9 cellular contexts compared by ENCODE assay signal in genomic region chr16:66552288-66553143, GRCh38. TPM values are rescaled to one million over a fixed set of nuclear protein-coding genes. Genes with fewer than 3 reads are reported as not detected.
DNase-seq lines count a peak whose midpoint lies in the region; ATAC-seq, FAIRE-seq and TF ChIP-seq lines count a peak whose summit lies in the region.
"Had no signal": no experiment of that assay in that cellular context is flagged by ENCODE, and none has a peak within 500 bp of the region (broad histone marks: within the 10 kb centered on the region; RNA-seq: fewer than 3 reads in every experiment).

A gene with protein sequence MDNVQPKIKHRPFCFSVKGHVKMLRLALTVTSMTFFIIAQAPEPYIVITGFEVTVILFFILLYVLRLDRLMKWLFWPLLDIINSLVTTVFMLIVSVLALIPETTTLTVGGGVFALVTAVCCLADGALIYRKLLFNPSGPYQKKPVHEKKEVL (plus strand): TSS chr16:66552576. CDS start chr16:66552716, 140 bp downstream.

- H3K27me3 ChIP-seq in BLaER1 (no peaks in the 10 kb centered on the region), HepG2 (ENCODE audit: control insufficient read depth in 1 of 2, insufficient read depth in 2 of 2, low read length in 2 of 2) (no peaks in the 10 kb centered on the region)

- ATAC-seq in GM19372 (IDR thresholded peaks at IDR 0.05; ENCODE audit: low read depth, unreplicated experiment), result peak; percentile 69
- peak; percentile 71 for ATAC-seq in HG03521 (IDR thresholded peaks at IDR 0.05; ENCODE audit: unreplicated experiment)
- peak; percentile 80 for ATAC-seq in HepG2

- H3K9ac ChIP-seq in BLaER1 (peak within 1 kb of the TSS; percentile 78), HepG2 (ENCODE audit: insufficient read depth, low read depth, low read length) (peak within 1 kb of the TSS; percentile 85)

- H3K27ac Mint-ChIP-seq in dendritic cell treated with granulocyte-macrophage colony-stimulating factor and Interleukin-4, amounts not matched to agents 40 ng/mL and 50 ng/mL, for 4 days, result peak within 1 kb of the TSS; percentile 81

- peaks cover 15% of the 10 kb centered on the region for H3K36me3 ChIP-seq in BLaER1
- peaks cover 0 to 6% of the 10 kb centered on the region in 2 experiments; a peak in 2 of 5 replicates for H3K36me3 ChIP-seq in HepG2 (replicated peaks in 1 of 2; ENCODE audit: control insufficient read depth in 1 of 2, insufficient read depth in 2 of 2, low read length in 2 of 2)

- no peak; the same call in 1 of the 2 replicates for TF ChIP-seq CTCF in HepG2 (CRISPR knock-in tag; IDR thresholded peaks at IDR 0.05)

- peak; percentile 67 for FAIRE-seq in HepG2 (lab: Jason Lieb, UNC)
- FAIRE-seq: colon had no signal

- H3K4me3 ChIP-seq in BLaER1, result peak within 1 kb of the TSS; percentile 77
- H3K4me3 ChIP-seq in HepG2 (replicated peaks in 1 of 3; ENCODE audit: insufficient read depth in 1 of 3, low read depth in 2 of 3, low read length in 3 of 3), result peak within 1 kb of the TSS; percentile 70 to 79 (median 73)

- peaks cover 91% of the 10 kb centered on the region for H3K4me1 ChIP-seq in BLaER1
- peaks cover 83% of the 10 kb centered on the region for H3K4me1 ChIP-seq in HepG2 (ENCODE audit: insufficient read depth, low read length)

- BruUV-seq in HepG2 (replicated peaks; lab: Mats Ljungman, UMichigan), result TSS peak; percentile 52

- POLR2A ChIA-PET in HepG2 (lab: Yijun Ruan, JAX), result interaction anchor here (0.7 to 3.3 kb wide), 21 partner anchors 9 to 384 kb away, joined by 3 to 23 read pairs (median 4); partner anchors contain the start of genes CMTM3 and NAE1

- H3K4me2 ChIP-seq in BLaER1, result peak within 1 kb of the TSS; percentile 95
- peak within 1 kb of the TSS; percentile 94 for H3K4me2 ChIP-seq in HepG2 (ENCODE audit: low read depth, low read length)

- TF ChIP-seq EP300 in HepG2 (IDR thresholded peaks at IDR 0.05; ENCODE audit: low read depth in 2 of 2, low read length in 2 of 2), result 0 out of 4 replicates have a peak, but pooled peaks of 1 of the 2 experiments have one; percentile 13
- peak; percentile 65 for TF ChIP-seq EP300 in HepG2 (CRISPR knock-in tag; IDR thresholded peaks at IDR 0.05; ENCODE audit: borderline replicate concordance)

- WGBS in HepG2 (ENCODE audit: low lambda C conversion rate), result 11% methylated on average over 62 of the region's 63 CpGs

- H3K4me1 Mint-ChIP-seq in dendritic cell treated with granulocyte-macrophage colony-stimulating factor and Interleukin-4, amounts not matched to agents 40 ng/mL and 50 ng/mL, for 4 days (ENCODE audit: low read depth), result peaks cover 70% of the 10 kb centered on the region

- peaks cover 13% of the 10 kb centered on the region for H4K20me1 ChIP-seq in BLaER1
- no peaks in the 10 kb centered on the region for H4K20me1 ChIP-seq in HepG2 (ENCODE audit: insufficient read depth, low read length)

- H3K27ac ChIP-seq in BLaER1, result peak within 1 kb of the TSS; percentile 98
- peak within 1 kb of the TSS; percentile 87 for H3K27ac ChIP-seq in HepG2 (ENCODE audit: extremely low read length, insufficient read depth, low read length)

- no peaks in the 10 kb centered on the region for H3K27me3 Mint-ChIP-seq in dendritic cell treated with granulocyte-macrophage colony-stimulating factor and Interleukin-4, amounts not matched to agents 40 ng/mL and 50 ng/mL, for 4 days

- peak; percentile 73 for DNase-seq in NCI-H748 treated with DMSO at 0.1 percent for 48 hours (lab: John Stamatoyannopoulos, UW)
- DNase-seq in activated CD4-positive, alpha-beta T cell treated with anti-CD3 and anti-CD28 coated beads, Interleukin-2, amount 50 U/mL, for 24 hours (ENCODE audit: low read depth in 1 of 2, low spot score in 1 of 2), result peak; percentile 81 to 83
- peak; percentile 85 for DNase-seq in HepG2 (ENCODE audit: low spot score)
- peak; percentile 85 for DNase-seq in stimulated activated CD4-positive, alpha-beta T cell treated with anti-CD3 and anti-CD28 coated beads, Interleukin-2, amount 100 ng/mL, for 4 hours (ENCODE audit: low read depth)

- H3K4me3 Mint-ChIP-seq in dendritic cell treated with granulocyte-macrophage colony-stimulating factor and Interleukin-4, amounts not matched to agents 40 ng/mL and 50 ng/mL, for 4 days, result peak within 1 kb of the TSS; percentile 81

- H3K9me3 ChIP-seq in BLaER1 (no peaks in the 10 kb centered on the region), HepG2 (ENCODE audit: low read length) (no peaks in the 10 kb centered on the region)

- H3K9me3 Mint-ChIP-seq in dendritic cell treated with granulocyte-macrophage colony-stimulating factor and Interleukin-4, amounts not matched to agents 40 ng/mL and 50 ng/mL, for 4 days, result no peaks in the 10 kb centered on the region

- H3K36me3 Mint-ChIP-seq in dendritic cell treated with granulocyte-macrophage colony-stimulating factor and Interleukin-4, amounts not matched to agents 40 ng/mL and 50 ng/mL, for 4 days (ENCODE audit: low read depth), result peaks cover 59% of the 10 kb centered on the region

- TF ChIP-seq RAD21 in HepG2 (CRISPR knock-in tag; IDR thresholded peaks at IDR 0.05), result 0 out of 2 replicates have a peak, but pooled peaks have one; percentile 33

- CTCF ChIA-PET in HepG2 (lab: Yijun Ruan, JAX; ENCODE audit: low intra/inter-chr PET ratio, low total read pairs), result no interaction called here

- H2AFZ ChIP-seq in HepG2 (ENCODE audit: low read length), result peak within 1 kb of the TSS; percentile 85

- intact Hi-C loops in dendritic cell treated with granulocyte-macrophage colony-stimulating factor and Interleukin-4, amounts not matched to agents 40 ng/mL and 50 ng/mL, for 4 days (cut with micrococcal nuclease), result loop anchor here (1.0 to 2.0 kb wide), 3 partner anchors 28 to 54 kb away; no protein-coding TSS in a partner anchor
- intact Hi-C loops in HepG2 (cut with micrococcal nuclease; ENCODE audit: unreplicated experiment), result loop anchor here (2.0 kb wide), 1 partner anchor 52 kb away; the partner anchor contains the start of gene CMTM3

- in situ Hi-C loops in HepG2 (cut with HindIII; ENCODE audit: extremely low pct_ligation_motif_present, low pct_unique_long_range_greater_than_20kb), result no loop called here

- peak; percentile 87 to 97 for TF ChIP-seq POLR2A in HepG2 (IDR thresholded peaks at IDR 0.05; ENCODE audit: insufficient read depth in 1 of 2, low read depth in 2 of 2, low read length in 2 of 2)

- H3K79me2 ChIP-seq in HepG2 (ENCODE audit: insufficient read depth, low read length), result peaks cover 24% of the 10 kb centered on the region

TF ChIP-seq in HepG2, 621 proteins besides CTCF, POLR2A, EP300 and RAD21 (continues in another document):
- TF ChIP-seq JUN (CRISPR knock-in tag; IDR thresholded peaks at IDR 0.05), result peak; percentile 74
- TF ChIP-seq ZNF326 (CRISPR knock-in tag; IDR thresholded peaks at IDR 0.05; ENCODE audit: borderline replicate concordance), result no peak
- TF ChIP-seq MEIS2 (CRISPR knock-in tag; IDR thresholded peaks at IDR 0.05), result peak; percentile 94
- peak; percentile 96 for TF ChIP-seq ZNF343 (CRISPR knock-in tag; IDR thresholded peaks at IDR 0.05)

RNA-seq across cellular contexts. Expression of the gene that starts here (rescaled TPM):
- 83.0 and 120 TPM in 2 replicates for total RNA-seq in HepG2 (2016; rRNA removed; fragmentation: Illumina TruSeq; extraction: Trizol)
- 262 and 384 TPM in 2 replicates for total RNA-seq in HepG2 (2016; cell fraction: cytosol; rRNA removed; fragmentation: Illumina TruSeq; extraction: Trizol; ENCODE audit: low read depth)
- 80.2 and 129 TPM in 2 replicates for total RNA-seq in HepG2 (2016; cell fraction: insoluble cytoplasmic fraction; rRNA removed; fragmentation: Illumina TruSeq; extraction: Trizol)
- total RNA-seq in HepG2 (2016; cell fraction: membrane; rRNA removed; fragmentation: Illumina TruSeq; extraction: Trizol), result 165 and 224 TPM in 2 replicates
- total RNA-seq in HepG2 (2016; cell fraction: nucleus; rRNA removed; fragmentation: Illumina TruSeq; extraction: Trizol), result 56.6 and 61.7 TPM in 2 replicates
- polyA plus RNA-seq in HepG2 (2011; rRNA removed), result 152 and 167 TPM in 2 replicates
- 201 and 220 TPM in 2 replicates for polyA plus RNA-seq in HepG2 (2011; cell fraction: cytosol; rRNA removed)
- polyA plus RNA-seq in HepG2 (2011; cell fraction: nucleus; rRNA removed), result 45.6 and 74.1 TPM in 2 replicates
- polyA plus RNA-seq in HepG2 (2012), result 78.5 and 108 TPM in 2 replicates
- polyA plus RNA-seq in HepG2 (2016; cell fraction: cytosol; fragmentation: Illumina TruSeq; extraction: Trizol; ENCODE audit: low read depth), result 345 and 456 TPM in 2 replicates
- polyA plus RNA-seq in HepG2 (2016; cell fraction: insoluble cytoplasmic fraction; fragmentation: Illumina TruSeq; extraction: Trizol; ENCODE audit: low read depth), result 86.2 and 89.6 TPM in 2 replicates
- 169 and 229 TPM in 2 replicates for polyA plus RNA-seq in HepG2 (2016; cell fraction: membrane; fragmentation: Illumina TruSeq; extraction: Trizol; ENCODE audit: low read depth)
- polyA plus RNA-seq in HepG2 (2016; cell fraction: nucleus; fragmentation: Illumina TruSeq; extraction: Trizol; ENCODE audit: insufficient read depth, low read depth), result 90.2 and 116 TPM in 2 replicates
- polyA minus RNA-seq in HepG2 (2011; rRNA and poly(A)+ RNA removed; ENCODE audit: low replicate concordance), result 41.9 and 49.9 TPM in 2 replicates
- polyA minus RNA-seq in HepG2 (2011; cell fraction: cytosol; rRNA and poly(A)+ RNA removed), result 32.4 and 34.8 TPM in 2 replicates
- polyA minus RNA-seq in HepG2 (2011; cell fraction: nucleus; rRNA and poly(A)+ RNA removed), result 23.4 and 35.9 TPM in 2 replicates

Comparison
In these comparisons a context has a peak if more than half of its experiments do, and no peak if none do; other contexts are left out.
1. Peak in every context shown above with its lines: DNase-seq, ATAC-seq, H3K4me3 ChIP-seq and H3K27ac ChIP-seq.